Comparison of ENCODE assay signal across 18 cellular contexts in genomic region chr5:150496098-150496497, GRCh38. TPM values are rescaled to one million over a fixed set of nuclear protein-coding genes. Genes with fewer than 3 reads are reported as not detected.
DNase-seq lines count a peak whose midpoint lies in the region; ATAC-seq and TF ChIP-seq lines count a peak whose summit lies in the region.
"Had no signal": no experiment of that assay in that cellular context is flagged by ENCODE, and none has a peak within 500 bp of the region (broad histone marks: within the 10 kb centered on the region; RNA-seq: fewer than 3 reads in every experiment).

No MANE protein-coding gene starts in this region.

- H4K20me1 ChIP-seq in OCI-LY7 (ENCODE audit: insufficient read depth, low read length), result no peaks in the 10 kb centered on the region

- H3K79me2 ChIP-seq in OCI-LY7 (ENCODE audit: insufficient read depth, low read depth, low read length), result peaks cover 4% of the 10 kb centered on the region; the same call in 1 of the 2 replicates

- no peaks in the 10 kb centered on the region for H3K9me3 ChIP-seq in OCI-LY7 (ENCODE audit: low read length)
- H3K9me3 ChIP-seq in CD4-positive, alpha-beta T cell (ENCODE audit: control insufficient read depth, low read length), result no peaks in the 10 kb centered on the region
- H3K9me3 ChIP-seq: pancreas had no signal

- no peaks in the 10 kb centered on the region for H3K36me3 ChIP-seq in OCI-LY7 (ENCODE audit: insufficient read depth, low read length)
- H3K36me3 ChIP-seq: pancreas had no signal

- CTCF ChIA-PET in OCI-LY7 (lab: Charles Lee; ENCODE audit: unreplicated experiment), result no interaction called here
- CTCF ChIA-PET in CD4-positive, alpha-beta T cell (lab: Charles Lee), result no interaction called here

- H3K4me1 ChIP-seq in OCI-LY7 (ENCODE audit: insufficient read depth, low read length, poor library complexity, severe bottlenecking), result peaks cover 26% of the 10 kb centered on the region

- POLR2A ChIA-PET in OCI-LY7 (lab: Charles Lee), result no interaction called here
- POLR2A ChIA-PET in CD4-positive, alpha-beta T cell (lab: Charles Lee), result no interaction called here

- H3K4me3 Mint-ChIP-seq in nephron progenitor cell, result no peak overlapping the region
- no peak overlapping the region for H3K4me3 Mint-ChIP-seq in effector memory CD8-positive, alpha-beta T cell
- H3K4me3 Mint-ChIP-seq in CD4-positive, alpha-beta T cell, result no peak overlapping the region
- H3K4me3 Mint-ChIP-seq: CD4-positive, alpha-beta memory T cell had no signal

- BruUV-seq in OCI-LY7 (replicated peaks; lab: Mats Ljungman, UMichigan), result TSS peak; percentile 33

- H3K27me3 Mint-ChIP-seq in nephron progenitor cell (ENCODE audit: low read depth, poor library complexity), result no peaks in the 10 kb centered on the region
- peaks cover 0 to 18% of the 10 kb centered on the region in 2 donors for H3K27me3 Mint-ChIP-seq in effector memory CD8-positive, alpha-beta T cell
- H3K27me3 Mint-ChIP-seq in CD4-positive, alpha-beta T cell, result no peaks in the 10 kb centered on the region
- H3K27me3 Mint-ChIP-seq: CD4-positive, alpha-beta memory T cell had no signal

- no peaks in the 10 kb centered on the region for H3K9me3 Mint-ChIP-seq in nephron progenitor cell
- H3K9me3 Mint-ChIP-seq in effector memory CD8-positive, alpha-beta T cell, result no peaks in the 10 kb centered on the region
- H3K9me3 Mint-ChIP-seq in CD4-positive, alpha-beta T cell, result no peaks in the 10 kb centered on the region
- H3K9me3 Mint-ChIP-seq: CD4-positive, alpha-beta memory T cell had no signal

- intact Hi-C loops in OCI-LY7 (cut with micrococcal nuclease; ENCODE audit: unreplicated experiment), result loop anchor here (10.0 kb wide), 1 partner anchor 659 kb away; the partner anchor contains the start of gene ANXA6
- intact Hi-C loops in dorsolateral prefrontal cortex (cut with DNase I), result loop anchor here in 1 of 2 donors (10.0 kb wide), 1 partner anchor 589 kb away; the partner anchor contains the start of gene TNIP1
- intact Hi-C loops in CD4-positive, alpha-beta T cell (cut with DNase I, micrococcal nuclease), result no loop called here

- H3K27ac ChIP-seq in OCI-LY7 (ENCODE audit: low read depth, low read length, poor library complexity, severe bottlenecking), result no peak overlapping the region
- H3K27ac ChIP-seq in dorsolateral prefrontal cortex, result peak overlapping the region in 54 of 59 donors; percentile 15 to 100 (median 99)
- peak overlapping the region; percentile 53 for H3K27ac ChIP-seq in temporal lobe (ENCODE audit: low read depth, low read length)
- no peak overlapping the region for H3K27ac ChIP-seq in CD4-positive, alpha-beta T cell (ENCODE audit: low read depth, low read length)
- H3K27ac ChIP-seq: pancreas had no signal

- peak overlapping the region; percentile 83 for H3K27ac Mint-ChIP-seq in nephron progenitor cell
- H3K27ac Mint-ChIP-seq in effector memory CD8-positive, alpha-beta T cell, result no peak overlapping the region
- H3K27ac Mint-ChIP-seq in CD4-positive, alpha-beta T cell, result no peak overlapping the region

- DNase-seq in OCI-LY7 (ENCODE audit: low spot score) (no peak), dorsolateral prefrontal cortex (no peak), nephron progenitor cell (no peak), EL (no peak), NCI-H1417 (lab: John Stamatoyannopoulos, UW) (no peak)
- DNase-seq in effector memory CD8-positive, alpha-beta T cell, result no peak
- DNase-seq in CD4-positive, alpha-beta T cell, result no peak
- DNase-seq: activated T-cell treated with anti-CD3 and anti-CD28 coated beads for 4 hours; amniotic stem cell; CD4-positive, alpha-beta memory T cell; effector CD4-positive, alpha-beta T cell; hippocampal formation; MV-4-11; NCI-H2171 treated with DMSO at 0.1 percent for 48 hours; pancreas; stimulated activated CD4-positive, alpha-beta T cell treated with anti-CD3 and anti-CD28 coated beads, Interleukin-4, amount 100 ng/mL, for 4 hours; stimulated activated naive CD4-positive, alpha-beta T cell had no signal

- no peaks in the 10 kb centered on the region for H3K27me3 ChIP-seq in dorsolateral prefrontal cortex
- no peaks in the 10 kb centered on the region for H3K27me3 ChIP-seq in CD4-positive, alpha-beta T cell (ENCODE audit: control insufficient read depth, insufficient read depth, low read length)
- H3K27me3 ChIP-seq: pancreas had no signal

- no peak overlapping the region for H2AFZ ChIP-seq in OCI-LY7 (ENCODE audit: low read length)

- H3K9me2 ChIP-seq in OCI-LY7 (ENCODE audit: insufficient read depth, low read length), result no peaks in the 10 kb centered on the region

- H3K36me3 Mint-ChIP-seq in nephron progenitor cell (ENCODE audit: low read depth), result peaks cover 21% of the 10 kb centered on the region
- peaks cover 10% of the 10 kb centered on the region for H3K36me3 Mint-ChIP-seq in effector memory CD8-positive, alpha-beta T cell (ENCODE audit: insufficient read depth)
- no peaks in the 10 kb centered on the region for H3K36me3 Mint-ChIP-seq in CD4-positive, alpha-beta T cell (ENCODE audit: low read depth)
- H3K36me3 Mint-ChIP-seq: CD4-positive, alpha-beta memory T cell had no signal

- TF ChIP-seq CTCF in OCI-LY7 (conservative IDR thresholded peaks at IDR 0.05; ENCODE audit: low read length) (no peak), dorsolateral prefrontal cortex (IDR thresholded peaks at IDR 0.05 in 54 of 56, conservative IDR thresholded peaks at IDR 0.05 in 2 of 56; ENCODE audit: low read depth in 1 of 56, partially characterized antibody in 56 of 56) (no peak), nephron progenitor cell (IDR thresholded peaks at IDR 0.05) (no peak)
- no peak for TF ChIP-seq CTCF in CD4-positive, alpha-beta T cell (IDR thresholded peaks at IDR 0.05)

- H3K4me2 ChIP-seq in OCI-LY7 (ENCODE audit: low read length), result no peak overlapping the region

- no peak for ATAC-seq in effector memory CD8-positive, alpha-beta T cell (replicated peaks)
- ATAC-seq in CD4-positive, alpha-beta T cell (ENCODE audit: poor library complexity), result no peak
- ATAC-seq: pancreas had no signal

- peaks cover 74% of the 10 kb centered on the region for H3K4me1 Mint-ChIP-seq in nephron progenitor cell
- peaks cover 0 to 3% of the 10 kb centered on the region in 2 donors for H3K4me1 Mint-ChIP-seq in effector memory CD8-positive, alpha-beta T cell (ENCODE audit: low read depth in 2 of 2)
- no peaks in the 10 kb centered on the region for H3K4me1 Mint-ChIP-seq in CD4-positive, alpha-beta T cell (ENCODE audit: low read depth)
- H3K4me1 Mint-ChIP-seq: CD4-positive, alpha-beta memory T cell had no signal

- H3K4me3 ChIP-seq in OCI-LY7 (ENCODE audit: low read depth, low read length, poor library complexity, severe bottlenecking) (no peak overlapping the region), dorsolateral prefrontal cortex (no peak overlapping the region)
- H3K4me3 ChIP-seq: pancreas had no signal

RNA-seq across cellular contexts. Expression of gene NDST1, which starts 11.8 kb away (rescaled TPM):
- total RNA-seq in OCI-LY7 (2014; rRNA removed; shearing (Covaris generic)), result 8.8 and 9.5 TPM in 2 replicates
- total RNA-seq in OCI-LY7 (2022) (26.6 and 28.4 TPM in 2 replicates), dorsolateral prefrontal cortex (100 to 1,000 TPM in 43 of 120 experiments, 10 to 100 TPM in 77; 64.3 to 163 (median 92.5) TPM), temporal lobe (28.0 TPM)
- 1 to 10 TPM; 1.1 to 1.6 TPM for total RNA-seq in CD4-positive, alpha-beta T cell

RNA-seq across cellular contexts. Expression of gene RPS14, which starts 46.6 kb away (rescaled TPM):
- total RNA-seq in OCI-LY7 (2014; rRNA removed; shearing (Covaris generic)), result 2,281 and 2,351 TPM in 2 replicates
- total RNA-seq in OCI-LY7 (2022) (2,284 and 2,304 TPM in 2 replicates), dorsolateral prefrontal cortex (100 to 1,000 TPM; 441 to 866 (median 635) TPM), temporal lobe (1,676 TPM)
- total RNA-seq in CD4-positive, alpha-beta T cell, result 1,000 to 10,000 TPM; 5,224 to 5,317 TPM

Comparison
In these comparisons a context has a peak if more than half of its experiments do, and no peak if none do; other contexts are left out.
1. H3K27ac ChIP-seq: peak in dorsolateral prefrontal cortex (54 of 59) and temporal lobe (single experiment); none in OCI-LY7 (single experiment) and CD4-positive, alpha-beta T cell (single experiment).